In the genomic region with DNA sequence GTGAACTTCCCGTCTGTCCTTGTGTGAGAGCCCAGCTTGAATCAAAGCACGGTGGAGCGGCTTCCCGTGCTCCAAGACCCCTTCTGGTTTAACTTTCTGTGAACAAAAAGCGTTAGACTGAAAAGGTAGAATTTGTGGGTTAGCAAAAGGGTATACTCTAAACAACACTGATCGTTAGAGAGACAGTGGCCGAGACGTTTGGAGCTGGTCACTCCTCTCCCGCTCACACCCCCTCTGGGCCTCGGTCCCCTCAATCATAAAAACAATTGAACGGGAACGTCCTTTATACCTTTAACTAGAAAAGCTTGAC, we compare ENCODE assay signal across 9 cellular contexts. TPM values are rescaled to one million over a fixed set of nuclear protein-coding genes. Genes with fewer than 3 reads are reported as not detected.
DNase-seq lines count a peak whose midpoint lies in the region; ATAC-seq, FAIRE-seq and TF ChIP-seq lines count a peak whose summit lies in the region.
"Had no signal": no experiment of that assay in that cellular context is flagged by ENCODE, and none has a peak within 500 bp of the region (broad histone marks: within the 10 kb centered on the region; RNA-seq: fewer than 3 reads in every experiment).

No MANE protein-coding gene starts in this region.

- peak overlapping the region; percentile 95 for H3K9ac ChIP-seq in MM.1S (ENCODE audit: low read length)

- peak overlapping the region; percentile 93 to 98 (median 95) for H3K27ac Mint-ChIP-seq in CD14-positive monocyte
- H3K27ac Mint-ChIP-seq in natural killer cell treated with Interleukin-12 subunit alpha and Interleukin-12 subunit beta and Interleukin-15 and Interleukin-18, amount 100 ng/mL, for 72 hours: peak overlapping the region; percentile 76 to 79

- no peaks in the 10 kb centered on the region for H3K27me3 ChIP-seq in MM.1S (replicated peaks; ENCODE audit: insufficient read depth, low read length)
- H3K27me3 ChIP-seq in effector memory CD4-positive, alpha-beta T cell (replicated peaks; ENCODE audit: control insufficient read depth, insufficient read depth, low read length, poor library complexity, severe bottlenecking): no peaks in the 10 kb centered on the region

- peaks cover 11% of the 10 kb centered on the region for H3F3A ChIP-seq in MM.1S (ENCODE audit: insufficient read depth, low read length)

- peak overlapping the region; percentile 100 for H3K4me3 ChIP-seq in MM.1S (ENCODE audit: low read length)
- H3K4me3 ChIP-seq in effector memory CD4-positive, alpha-beta T cell (ENCODE audit: insufficient read depth, low read depth, low read length, poor library complexity, severe bottlenecking): peak overlapping the region; percentile 96

- intact Hi-C loops in CD14-positive monocyte (cut with micrococcal nuclease): loop anchor here (5.0 to 10.0 kb wide), 2 partner anchors 36 to 852 kb away; a partner anchor contains a TSS

- H3K36me3 ChIP-seq in MM.1S (replicated peaks; ENCODE audit: insufficient read depth, low read length): peaks cover 3% of the 10 kb centered on the region; the same call in 1 of the 2 replicates
- H3K36me3 ChIP-seq in effector memory CD4-positive, alpha-beta T cell (ENCODE audit: control insufficient read depth, insufficient read depth, low read length): peaks cover 24% of the 10 kb centered on the region

- no peaks in the 10 kb centered on the region for H3K9me3 Mint-ChIP-seq in CD14-positive monocyte
- H3K9me3 Mint-ChIP-seq in natural killer cell treated with Interleukin-12 subunit alpha and Interleukin-12 subunit beta and Interleukin-15 and Interleukin-18, amount 100 ng/mL, for 72 hours: no peaks in the 10 kb centered on the region

- no peaks in the 10 kb centered on the region for H3K9me2 ChIP-seq in MM.1S (replicated peaks; ENCODE audit: insufficient read depth, low read length)

- H3K4me1 Mint-ChIP-seq in CD14-positive monocyte: peaks cover 20% of the 10 kb centered on the region
- H3K4me1 Mint-ChIP-seq in natural killer cell treated with Interleukin-12 subunit alpha and Interleukin-12 subunit beta and Interleukin-15 and Interleukin-18, amount 100 ng/mL, for 72 hours (ENCODE audit: low read depth in 2 of 2): peaks cover 16 to 17% of the 10 kb centered on the region in 2 donors

- no peak for ATAC-seq in natural killer cell treated with Interleukin-12 subunit alpha and Interleukin-12 subunit beta and Interleukin-15 and Interleukin-18, amount 100 ng/mL, for 72 hours

- TF ChIP-seq CTCF in CD14-positive monocyte (IDR thresholded peaks at IDR 0.05) (no peak), MM.1S (IDR thresholded peaks at IDR 0.05; ENCODE audit: low read length) (no peak)

- peak overlapping the region; percentile 91 for H3K4me2 ChIP-seq in MM.1S (ENCODE audit: low read depth, low read length)

- H3K27ac ChIP-seq in MM.1S (ENCODE audit: low read length): peak overlapping the region; percentile 52; the same call in 1 of the 2 replicates
- H3K27ac ChIP-seq in effector memory CD4-positive, alpha-beta T cell (ENCODE audit: insufficient read depth, low read length, poor library complexity, severe bottlenecking): peak overlapping the region; percentile 89

- no peaks in the 10 kb centered on the region for H4K20me1 ChIP-seq in MM.1S (ENCODE audit: insufficient read depth, low read length)

- no peak for FAIRE-seq in HTR-8/SVneo (lab: Jason Lieb, UNC)

- DNase-seq in CD14-positive monocyte (ENCODE audit: low spot score) (no peak), MM.1S (no peak), putamen (ENCODE audit: low spot score) (no peak), SHP77 (lab: John Stamatoyannopoulos, UW) (no peak), HTR-8/SVneo (ENCODE audit: insufficient read length, low spot score) (no peak)
- no peak for DNase-seq in effector memory CD4-positive, alpha-beta T cell
- DNase-seq in natural killer cell treated with Interleukin-12 subunit alpha and Interleukin-12 subunit beta and Interleukin-15 and Interleukin-18, amount 100 ng/mL, for 72 hours (ENCODE audit: low spot score): no peak
- DNase-seq in stimulated activated naive CD4-positive, alpha-beta T cell treated with Interleukin-2 at 50 U/mL for 16 hours (lab: John Stamatoyannopoulos, UW): no peak

- H3K9me3 ChIP-seq in MM.1S (replicated peaks; ENCODE audit: insufficient read depth, low read length): no peaks in the 10 kb centered on the region
- H3K9me3 ChIP-seq in effector memory CD4-positive, alpha-beta T cell (ENCODE audit: control insufficient read depth, low read length): no peaks in the 10 kb centered on the region

- H3K79me2 ChIP-seq in MM.1S (ENCODE audit: low read length): peaks cover 43% of the 10 kb centered on the region

- H3K4me3 Mint-ChIP-seq in CD14-positive monocyte: peak overlapping the region; percentile 92 to 93
- H3K4me3 Mint-ChIP-seq in natural killer cell treated with Interleukin-12 subunit alpha and Interleukin-12 subunit beta and Interleukin-15 and Interleukin-18, amount 100 ng/mL, for 72 hours: peak overlapping the region; percentile 83

- peaks cover 12% of the 10 kb centered on the region for H3K4me1 ChIP-seq in MM.1S (ENCODE audit: low read length)
- H3K4me1 ChIP-seq in effector memory CD4-positive, alpha-beta T cell (ENCODE audit: control insufficient read depth, insufficient read depth, low read length, poor library complexity, severe bottlenecking): peaks cover 14% of the 10 kb centered on the region

- H3K36me3 Mint-ChIP-seq in CD14-positive monocyte: peaks cover 39 to 64% of the 10 kb centered on the region in 2 donors
- peaks cover 13% of the 10 kb centered on the region for H3K36me3 Mint-ChIP-seq in natural killer cell treated with Interleukin-12 subunit alpha and Interleukin-12 subunit beta and Interleukin-15 and Interleukin-18, amount 100 ng/mL, for 72 hours

- peak overlapping the region; percentile 49 for H2AFZ ChIP-seq in MM.1S (ENCODE audit: low read length)

- H3K27me3 Mint-ChIP-seq in CD14-positive monocyte (ENCODE audit: low read depth in 3 of 3): peaks cover 0 to 2% (median 1%) of the 10 kb centered on the region in 3 donors
- H3K27me3 Mint-ChIP-seq in natural killer cell treated with Interleukin-12 subunit alpha and Interleukin-12 subunit beta and Interleukin-15 and Interleukin-18, amount 100 ng/mL, for 72 hours: no peaks in the 10 kb centered on the region

RNA-seq across cellular contexts. Expression of a gene that starts 0.5 kb away (rescaled TPM):
- 1 to 10 TPM; 6.6 to 7.4 TPM for polyA plus RNA-seq in CD14-positive monocyte
- total RNA-seq in natural killer cell treated with Interleukin-12 subunit alpha and Interleukin-12 subunit beta and Interleukin-15 and Interleukin-18, amount 100 ng/mL, for 72 hours: 10 to 100 TPM; 26.7 to 39.5 TPM

RNA-seq across cellular contexts. Expression of a gene that starts 36.7 kb away (rescaled TPM):
- 10 to 100 TPM; 38.2 to 50.0 TPM for polyA plus RNA-seq in CD14-positive monocyte
- 10 to 100 TPM; 56.5 to 70.4 TPM for total RNA-seq in natural killer cell treated with Interleukin-12 subunit alpha and Interleukin-12 subunit beta and Interleukin-15 and Interleukin-18, amount 100 ng/mL, for 72 hours

RNA-seq across cellular contexts. Expression of a gene that starts 40.4 kb away (rescaled TPM):
- under 1 TPM; 0.12 to 0.29 TPM for polyA plus RNA-seq in CD14-positive monocyte
- not detected for total RNA-seq in natural killer cell treated with Interleukin-12 subunit alpha and Interleukin-12 subunit beta and Interleukin-15 and Interleukin-18, amount 100 ng/mL, for 72 hours
- total RNA-seq: renal cortical epithelial cell had no signal
